In genomic region chr4:35286434-35286833, GRCh38 we compare ENCODE assay signal across 31 cellular contexts.
"Had no signal": no experiment of that assay in that cellular context is flagged by ENCODE, and none has a peak within 500 bp of the region (broad histone marks: within the 10 kb centered on the region; RNA-seq: fewer than 3 reads in every experiment).

No MANE protein-coding gene starts in this region.

- DNase-seq: activated B cell treated with CpG ODN at 0.5 μM for 24 hours; activated CD4-positive, alpha-beta memory T cell treated with anti-CD3 and anti-CD28 coated beads for 36 hours; activated CD4-positive, alpha-beta T cell treated with anti-CD3 and anti-CD28 coated beads for 4 hours; activated CD4-positive, alpha-beta T cell treated with anti-CD3 and anti-CD28 coated beads, Interleukin-2, amount 10 ng/mL, durations not matched to agents 24 days and 14 days; activated CD4-positive, alpha-beta T cell treated with anti-CD3 and anti-CD28 coated beads, Interleukin-2, amount 50 U/mL, for 1 hour; activated CD4-positive, alpha-beta T cell treated with anti-CD3 and anti-CD28 coated beads, Interleukin-2, amount 50 U/mL, for 4 hours; activated CD4-positive, CD25-positive, alpha-beta regulatory T cell treated with anti-CD3 and anti-CD28 coated beads, Interleukin-2, amount 50 U/mL, for 72 hours; activated CD8-positive, alpha-beta memory T cell treated with anti-CD3 and anti-CD28 coated beads, Interleukin-2, amount 50 U/mL, for 4 hours; activated CD8-positive, alpha-beta T cell treated with anti-CD3 and anti-CD28 coated beads for 36 hours; activated effector memory CD4-positive, alpha-beta T cell treated with anti-CD3 and anti-CD28 coated beads, Interleukin-2, amount 50 U/mL, for 16 hours; activated naive CD4-positive, alpha-beta T cell treated with anti-CD3 and anti-CD28 coated beads, Interleukin-2, amount 10 ng/mL, durations not matched to agents 7 days and 5 days; activated naive CD4-positive, alpha-beta T cell treated with Interleukin-2 at 50 U/mL for 16 hours; activated naive CD8-positive, alpha-beta T cell treated with anti-CD3 and anti-CD28 coated beads, Interleukin-2, amount 10 ng/mL, durations not matched to agents 7 days and 5 days; activated naive CD8-positive, alpha-beta T cell treated with anti-CD3 and anti-CD28 coated beads, Interleukin-2, amount 50 U/mL, for 24 hours; activated T-cell treated with anti-CD3 and anti-CD28 coated beads for 4 hours; activated T-cell treated with anti-CD3 and anti-CD28 coated beads, Interleukin-2, amount 50 U/mL, for 1 hour; activated T-cell treated with anti-CD3 and anti-CD28 coated beads, Interleukin-2, amount 50 U/mL, for 4 hours; activated T-cell treated with anti-CD3 and anti-CD28 coated beads, Interleukin-2, amount 50 U/mL, for 72 hours; amygdala; anterior cingulate cortex; caudate nucleus; cerebellar nuclear complex; T-helper 1 cell; T-helper 2 cell; T-helper 9 cell had no signal

- FAIRE-seq: bronchial epithelial cell, TTC549 had no signal

- H3K4me3 ChIP-seq: ascending aorta, cardiac muscle cell had no signal

- H3K9me3 ChIP-seq: ascending aorta had no signal

- H3K27ac ChIP-seq: ascending aorta, cardiac muscle cell, VCaP had no signal

- H3K4me1 ChIP-seq: ascending aorta had no signal

- ATAC-seq: activated CD8-positive, alpha-beta T cell treated with anti-CD3 and anti-CD28 coated beads for 36 hours; activated naive CD8-positive, alpha-beta T cell treated with anti-CD3 and anti-CD28 coated beads, Interleukin-2, amount 50 U/mL, for 24 hours; activated T-cell treated with anti-CD3 and anti-CD28 coated beads, Interleukin-2, amount 50 U/mL, for 4 hours; activated T-cell treated with anti-CD3 and anti-CD28 coated beads, Interleukin-2, amount 50 U/mL, for 72 hours; activated T-helper 17 cell treated with anti-CD3 and anti-CD28 coated beads, Interleukin-2, amount 50 U/mL, for 72 hours had no signal

- H3K27me3 ChIP-seq: ascending aorta, cardiac muscle cell had no signal

- H3K36me3 ChIP-seq: ascending aorta, cardiac muscle cell had no signal
